ENCODE assay signal across 19 cellular contexts in the genomic region with DNA sequence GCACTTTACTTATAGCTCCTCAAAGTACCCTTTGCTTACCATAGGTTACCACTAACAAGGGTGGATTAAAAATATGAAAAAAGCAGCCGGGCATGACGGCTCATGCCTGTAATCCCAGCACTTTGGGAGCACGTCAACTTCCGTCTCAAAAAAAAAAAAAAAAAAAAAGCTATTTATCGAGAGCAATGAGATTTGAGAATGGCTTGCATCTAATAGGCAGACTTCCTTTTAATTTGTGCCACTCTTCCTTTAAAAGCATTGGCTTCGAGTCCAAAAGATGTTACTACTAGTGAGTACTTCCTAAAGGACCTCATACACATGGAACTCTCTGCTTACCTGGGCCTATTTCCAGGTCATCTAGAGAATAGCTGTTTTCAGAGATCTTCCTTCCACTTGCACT.
"Had no signal": no experiment of that assay in that cellular context is flagged by ENCODE, and none has a peak within 500 bp of the region (broad histone marks: within the 10 kb centered on the region; RNA-seq: fewer than 3 reads in every experiment).

No MANE protein-coding gene starts in this region.

- H3K36me3 ChIP-seq: neutrophil had no signal

- H2AFZ ChIP-seq: hepatocyte had no signal

- DNase-seq: effector CD4-positive, alpha-beta T cell; endodermal cell; foreskin melanocyte; head of caudate nucleus; kidney glomerular epithelial cell; mucosa of descending colon; naive thymus-derived CD8-positive, alpha-beta T cell; spleen; stimulated activated CD4-positive, alpha-beta T cell treated with anti-CD3 and anti-CD28 coated beads, Interleukin-15, amount 100 ng/mL, for 24 hours; stimulated activated CD4-positive, alpha-beta T cell treated with anti-CD3 and anti-CD28 coated beads, Interleukin-1b, Interleukin-23, amount 100 ng/mL, for 48 hours; stimulated activated CD4-positive, alpha-beta T cell treated with anti-CD3 and anti-CD28 coated beads, Interleukin-4, amount 100 ng/mL, for 4 hours; stimulated activated naive B cell treated with anti-CD40 and anti-IgM and Interleukin-4, amounts not matched to agents 10 μg/mL and 1 μg/mL and 100 μg/mL, for 72 hours; stimulated activated naive CD8-positive, alpha-beta T cell treated with anti-CD3 and anti-CD28 coated beads, Interleukin-15, amount 100 ng/mL, for 72 hours; transverse colon had no signal

- H3K27me3 ChIP-seq: hepatocyte, neutrophil, spleen, transverse colon had no signal

- H3K4me3 ChIP-seq: coronary artery, hepatocyte, mucosa of descending colon, spleen, thoracic aorta, transverse colon had no signal

- H3K9me3 ChIP-seq: mucosa of descending colon, neutrophil, spleen, thoracic aorta, transverse colon had no signal

- H3K27ac ChIP-seq: coronary artery, hepatocyte, neutrophil, spleen, thoracic aorta, transverse colon had no signal

- ATAC-seq: mucosa of descending colon; naive thymus-derived CD8-positive, alpha-beta T cell; sciatic nerve; stimulated activated naive B cell treated with anti-CD40 and anti-IgM and Interleukin-4, amounts not matched to agents 10 μg/mL and 1 μg/mL and 100 μg/mL, for 72 hours; stimulated activated naive CD8-positive, alpha-beta T cell treated with anti-CD3 and anti-CD28 coated beads, Interleukin-15, amount 100 ng/mL, for 72 hours had no signal

- H3K4me2 ChIP-seq: hepatocyte had no signal
